In the genomic region with DNA sequence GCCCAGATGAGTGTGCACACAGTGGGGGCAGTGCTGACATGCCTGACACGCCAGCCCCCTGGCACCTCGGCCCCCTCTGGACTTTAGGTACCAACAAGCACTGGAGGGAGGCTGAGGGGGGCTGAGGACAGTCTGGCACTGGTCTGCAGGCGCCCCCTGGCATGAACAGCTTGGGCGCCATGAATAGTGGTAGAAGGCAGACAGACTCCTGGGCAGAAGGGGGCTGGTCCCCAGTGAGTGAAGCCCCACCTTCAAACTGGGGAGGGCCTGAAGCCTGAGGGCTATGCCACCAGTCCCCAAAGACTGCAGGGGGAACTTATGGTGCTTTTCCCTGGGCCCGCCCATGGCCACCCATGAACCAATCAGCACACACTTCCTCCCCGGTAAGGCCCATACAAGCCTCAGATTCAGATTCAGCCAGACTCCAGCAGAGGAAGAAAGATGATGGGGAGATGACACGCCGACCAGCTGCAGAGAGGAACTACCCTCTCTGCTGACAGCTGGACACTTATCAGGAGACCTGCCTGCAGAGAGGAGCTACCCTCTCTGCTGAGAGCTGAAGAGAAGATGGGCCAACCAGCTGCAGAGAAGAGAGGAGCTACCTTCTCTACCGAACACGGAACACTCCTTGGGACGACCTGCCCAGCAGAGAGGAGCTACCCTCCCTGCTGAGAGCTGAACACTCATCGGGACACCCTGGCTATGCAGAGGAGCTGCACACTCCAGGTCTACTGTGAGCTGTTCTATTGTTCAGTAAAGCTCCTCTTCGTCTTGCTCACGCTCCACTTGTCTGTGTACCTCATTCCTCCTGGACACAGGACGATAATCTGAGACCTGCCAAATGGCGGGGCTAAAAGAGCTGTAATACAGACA, we compare ENCODE assay signal across 9 cellular contexts.
A peak's percentile ranks its signal among the peaks of the same experiment; 100 is the strongest.
DNase-seq lines count a peak whose midpoint lies in the region; ATAC-seq and TF ChIP-seq lines count a peak whose summit lies in the region.
"Had no signal": no experiment of that assay in that cellular context is flagged by ENCODE, and none has a peak within 500 bp of the region (broad histone marks: within the 10 kb centered on the region; RNA-seq: fewer than 3 reads in every experiment).

No MANE protein-coding gene starts in this region.

- peak; percentile 39 for DNase-seq in GM10248 (ENCODE audit: extremely low spot score)
- peak; percentile 18 for DNase-seq in GM23338 (ENCODE audit: low spot score)
- peak; percentile 44 for DNase-seq in NCI-H524 treated with DMSO at 0.1 percent for 48 hours (lab: John Stamatoyannopoulos, UW)
- peak; percentile 63 for DNase-seq in germinal center (ENCODE audit: low spot score)
- DNase-seq in A172 (ENCODE audit: low spot score): no peak
- DNase-seq: Right ventricle myocardium superior had no signal

- no peaks in the 10 kb centered on the region for H3F3A ChIP-seq in GM23338 (replicated peaks; ENCODE audit: low read depth)

- no peak overlapping the region for H3K4me3 Mint-ChIP-seq in GM23338

- no peaks in the 10 kb centered on the region for H3K79me2 ChIP-seq in GM23338 (replicated peaks; ENCODE audit: insufficient read depth)

- H3K4me1 Mint-ChIP-seq in GM23338: peaks cover 5% of the 10 kb centered on the region; the same call in 2 of the 3 replicates

- no peak overlapping the region for H3K4me2 ChIP-seq in GM23338

- H3K27me3 ChIP-seq in GM23338 (ENCODE audit: insufficient read depth): no peaks in the 10 kb centered on the region

- no peak overlapping the region for H3K27ac ChIP-seq in GM23338 (ENCODE audit: low read depth)

- TF ChIP-seq CTCF in GM10248 (IDR thresholded peaks at IDR 0.05; ENCODE audit: control extremely low read depth, extremely low read depth, low read depth, missing control alignments): no peak
- peak in 1 of 2 experiments; percentile 23; a peak in 2 of 4 replicates for TF ChIP-seq CTCF in GM23338 (conservative IDR thresholded peaks at IDR 0.05; ENCODE audit: low read depth in 2 of 2)

- no peaks in the 10 kb centered on the region for H3K36me3 Mint-ChIP-seq in GM23338 (ENCODE audit: low read depth)

- no peaks in the 10 kb centered on the region for H3K9me2 ChIP-seq in GM23338 (ENCODE audit: insufficient read depth)

- H3K36me3 ChIP-seq in GM23338 (ENCODE audit: insufficient read depth): no peaks in the 10 kb centered on the region

- H4K20me1 ChIP-seq in GM23338 (replicated peaks; ENCODE audit: insufficient read depth): no peaks in the 10 kb centered on the region

- no peaks in the 10 kb centered on the region for H3K4me1 ChIP-seq in GM23338 (ENCODE audit: insufficient read depth)

- CTCF ChIA-PET in GM10248 (lab: Yijun Ruan, JAX): interaction anchor here (0.7 kb wide), 1 partner anchor 11 kb away, joined by 3 read pairs; no protein-coding TSS in a partner anchor

- peak overlapping the region; percentile 81; the same call in 1 of the 2 replicates for H2AFZ ChIP-seq in GM23338

- POLR2A ChIA-PET in GM10248 (lab: Yijun Ruan, JAX): interaction anchor here (0.6 to 1.0 kb wide), 2 partner anchors 134 to 602 kb away, joined by 3 read pairs; no protein-coding TSS in a partner anchor

- ATAC-seq in GM23338 (peak; percentile 80), HG03196 (IDR thresholded peaks at IDR 0.05; ENCODE audit: unreplicated experiment) (no peak), HG03139 (IDR thresholded peaks at IDR 0.05; ENCODE audit: unreplicated experiment) (no peak), HG03025 (IDR thresholded peaks at IDR 0.05; ENCODE audit: low FRiP score, unreplicated experiment) (no peak)

- H3K27ac Mint-ChIP-seq in GM23338: no peak overlapping the region

- H3K4me3 ChIP-seq in GM23338: no peak overlapping the region

- peaks cover 11% of the 10 kb centered on the region for H3K27me3 Mint-ChIP-seq in GM23338 (ENCODE audit: insufficient read depth, low read depth, poor library complexity)

- H3K9me3 Mint-ChIP-seq in GM23338: no peaks in the 10 kb centered on the region

TF ChIP-seq in GM23338, 12 proteins besides CTCF, POLR2A, EP300 and RAD21:
- TF ChIP-seq, protein P1, sequence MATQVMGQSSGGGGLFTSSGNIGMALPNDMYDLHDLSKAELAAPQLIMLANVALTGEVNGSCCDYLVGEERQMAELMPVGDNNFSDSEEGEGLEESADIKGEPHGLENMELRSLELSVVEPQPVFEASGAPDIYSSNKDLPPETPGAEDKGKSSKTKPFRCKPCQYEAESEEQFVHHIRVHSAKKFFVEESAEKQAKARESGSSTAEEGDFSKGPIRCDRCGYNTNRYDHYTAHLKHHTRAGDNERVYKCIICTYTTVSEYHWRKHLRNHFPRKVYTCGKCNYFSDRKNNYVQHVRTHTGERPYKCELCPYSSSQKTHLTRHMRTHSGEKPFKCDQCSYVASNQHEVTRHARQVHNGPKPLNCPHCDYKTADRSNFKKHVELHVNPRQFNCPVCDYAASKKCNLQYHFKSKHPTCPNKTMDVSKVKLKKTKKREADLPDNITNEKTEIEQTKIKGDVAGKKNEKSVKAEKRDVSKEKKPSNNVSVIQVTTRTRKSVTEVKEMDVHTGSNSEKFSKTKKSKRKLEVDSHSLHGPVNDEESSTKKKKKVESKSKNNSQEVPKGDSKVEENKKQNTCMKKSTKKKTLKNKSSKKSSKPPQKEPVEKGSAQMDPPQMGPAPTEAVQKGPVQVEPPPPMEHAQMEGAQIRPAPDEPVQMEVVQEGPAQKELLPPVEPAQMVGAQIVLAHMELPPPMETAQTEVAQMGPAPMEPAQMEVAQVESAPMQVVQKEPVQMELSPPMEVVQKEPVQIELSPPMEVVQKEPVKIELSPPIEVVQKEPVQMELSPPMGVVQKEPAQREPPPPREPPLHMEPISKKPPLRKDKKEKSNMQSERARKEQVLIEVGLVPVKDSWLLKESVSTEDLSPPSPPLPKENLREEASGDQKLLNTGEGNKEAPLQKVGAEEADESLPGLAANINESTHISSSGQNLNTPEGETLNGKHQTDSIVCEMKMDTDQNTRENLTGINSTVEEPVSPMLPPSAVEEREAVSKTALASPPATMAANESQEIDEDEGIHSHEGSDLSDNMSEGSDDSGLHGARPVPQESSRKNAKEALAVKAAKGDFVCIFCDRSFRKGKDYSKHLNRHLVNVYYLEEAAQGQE (IDR thresholded peaks at IDR 0.05; ENCODE audit: unreplicated experiment): no peak
- no peak for TF ChIP-seq JUNB (IDR thresholded peaks at IDR 0.05; ENCODE audit: unreplicated experiment)
- TF ChIP-seq EZH2phosphoT487 (IDR thresholded peaks at IDR 0.05; ENCODE audit: unreplicated experiment): no peak
- TF ChIP-seq, protein P2, sequence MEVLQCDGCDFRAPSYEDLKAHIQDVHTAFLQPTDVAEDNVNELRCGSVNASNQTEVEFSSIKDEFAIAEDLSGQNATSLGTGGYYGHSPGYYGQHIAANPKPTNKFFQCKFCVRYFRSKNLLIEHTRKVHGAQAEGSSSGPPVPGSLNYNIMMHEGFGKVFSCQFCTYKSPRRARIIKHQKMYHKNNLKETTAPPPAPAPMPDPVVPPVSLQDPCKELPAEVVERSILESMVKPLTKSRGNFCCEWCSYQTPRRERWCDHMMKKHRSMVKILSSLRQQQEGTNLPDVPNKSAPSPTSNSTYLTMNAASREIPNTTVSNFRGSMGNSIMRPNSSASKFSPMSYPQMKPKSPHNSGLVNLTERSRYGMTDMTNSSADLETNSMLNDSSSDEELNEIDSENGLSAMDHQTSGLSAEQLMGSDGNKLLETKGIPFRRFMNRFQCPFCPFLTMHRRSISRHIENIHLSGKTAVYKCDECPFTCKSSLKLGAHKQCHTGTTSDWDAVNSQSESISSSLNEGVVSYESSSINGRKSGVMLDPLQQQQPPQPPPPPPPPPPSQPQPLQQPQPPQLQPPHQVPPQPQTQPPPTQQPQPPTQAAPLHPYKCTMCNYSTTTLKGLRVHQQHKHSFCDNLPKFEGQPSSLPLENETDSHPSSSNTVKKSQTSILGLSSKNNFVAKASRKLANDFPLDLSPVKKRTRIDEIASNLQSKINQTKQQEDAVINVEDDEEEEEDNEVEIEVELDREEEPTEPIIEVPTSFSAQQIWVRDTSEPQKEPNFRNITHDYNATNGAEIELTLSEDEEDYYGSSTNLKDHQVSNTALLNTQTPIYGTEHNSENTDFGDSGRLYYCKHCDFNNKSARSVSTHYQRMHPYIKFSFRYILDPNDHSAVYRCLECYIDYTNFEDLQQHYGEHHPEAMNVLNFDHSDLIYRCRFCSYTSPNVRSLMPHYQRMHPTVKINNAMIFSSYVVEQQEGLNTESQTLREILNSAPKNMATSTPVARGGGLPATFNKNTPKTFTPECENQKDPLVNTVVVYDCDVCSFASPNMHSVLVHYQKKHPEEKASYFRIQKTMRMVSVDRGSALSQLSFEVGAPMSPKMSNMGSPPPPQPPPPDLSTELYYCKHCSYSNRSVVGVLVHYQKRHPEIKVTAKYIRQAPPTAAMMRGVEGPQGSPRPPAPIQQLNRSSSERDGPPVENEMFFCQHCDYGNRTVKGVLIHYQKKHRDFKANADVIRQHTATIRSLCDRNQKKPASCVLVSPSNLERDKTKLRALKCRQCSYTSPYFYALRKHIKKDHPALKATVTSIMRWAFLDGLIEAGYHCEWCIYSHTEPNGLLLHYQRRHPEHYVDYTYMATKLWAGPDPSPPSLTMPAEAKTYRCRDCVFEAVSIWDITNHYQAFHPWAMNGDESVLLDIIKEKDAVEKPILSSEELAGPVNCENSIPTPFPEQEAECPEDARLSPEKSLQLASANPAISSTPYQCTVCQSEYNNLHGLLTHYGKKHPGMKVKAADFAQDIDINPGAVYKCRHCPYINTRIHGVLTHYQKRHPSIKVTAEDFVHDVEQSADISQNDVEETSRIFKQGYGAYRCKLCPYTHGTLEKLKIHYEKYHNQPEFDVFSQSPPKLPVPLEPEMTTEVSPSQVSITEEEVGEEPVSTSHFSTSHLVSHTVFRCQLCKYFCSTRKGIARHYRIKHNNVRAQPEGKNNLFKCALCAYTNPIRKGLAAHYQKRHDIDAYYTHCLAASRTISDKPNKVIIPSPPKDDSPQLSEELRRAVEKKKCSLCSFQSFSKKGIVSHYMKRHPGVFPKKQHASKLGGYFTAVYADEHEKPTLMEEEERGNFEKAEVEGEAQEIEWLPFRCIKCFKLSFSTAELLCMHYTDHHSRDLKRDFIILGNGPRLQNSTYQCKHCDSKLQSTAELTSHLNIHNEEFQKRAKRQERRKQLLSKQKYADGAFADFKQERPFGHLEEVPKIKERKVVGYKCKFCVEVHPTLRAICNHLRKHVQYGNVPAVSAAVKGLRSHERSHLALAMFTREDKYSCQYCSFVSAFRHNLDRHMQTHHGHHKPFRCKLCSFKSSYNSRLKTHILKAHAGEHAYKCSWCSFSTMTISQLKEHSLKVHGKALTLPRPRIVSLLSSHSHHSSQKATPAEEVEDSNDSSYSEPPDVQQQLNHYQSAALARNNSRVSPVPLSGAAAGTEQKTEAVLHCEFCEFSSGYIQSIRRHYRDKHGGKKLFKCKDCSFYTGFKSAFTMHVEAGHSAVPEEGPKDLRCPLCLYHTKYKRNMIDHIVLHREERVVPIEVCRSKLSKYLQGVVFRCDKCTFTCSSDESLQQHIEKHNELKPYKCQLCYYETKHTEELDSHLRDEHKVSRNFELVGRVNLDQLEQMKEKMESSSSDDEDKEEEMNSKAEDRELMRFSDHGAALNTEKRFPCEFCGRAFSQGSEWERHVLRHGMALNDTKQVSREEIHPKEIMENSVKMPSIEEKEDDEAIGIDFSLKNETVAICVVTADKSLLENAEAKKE (CRISPR knock-in tag; IDR thresholded peaks at IDR 0.05): no peak
- TF ChIP-seq ZNF114 (CRISPR knock-in tag; IDR thresholded peaks at IDR 0.05): no peak
